8 cellular contexts compared by ENCODE assay signal in genomic region chr11:77411238-77411637, GRCh38.
DNase-seq lines count a peak whose midpoint lies in the region; ATAC-seq, FAIRE-seq and TF ChIP-seq lines count a peak whose summit lies in the region.

No MANE protein-coding gene starts in this region.

- H3K27me3 ChIP-seq in foreskin keratinocyte = no peaks in the 10 kb centered on the region
- H3K27me3 ChIP-seq in ovary = no peaks in the 10 kb centered on the region

- peaks cover 31% of the 10 kb centered on the region for H3K4me1 Mint-ChIP-seq in activated T-cell treated with anti-CD3 and anti-CD28 coated beads, Interleukin-2, amount 50 U/mL, for 4 hours (ENCODE audit: low read depth)

- H3K27ac ChIP-seq in foreskin keratinocyte (peak overlapping the region; percentile 9), ovary (peak overlapping the region; percentile 30 to 70)

- H3K4me3 Mint-ChIP-seq in activated T-cell treated with anti-CD3 and anti-CD28 coated beads, Interleukin-2, amount 50 U/mL, for 4 hours = peak overlapping the region; percentile 87

- H3K9me3 ChIP-seq in ovary = no peaks in the 10 kb centered on the region

- WGBS in ovary, 3 donors = 21 to 26% (median 25%) methylated on average over 5 of the region's 5 CpGs

- FAIRE-seq in RCC 7860 (lab: Jason Lieb, UNC) = no peak

- H3K4me3 ChIP-seq in Jurkat, Clone E6-1 (ENCODE audit: low read length) = peak overlapping the region; percentile 67
- H3K4me3 ChIP-seq in ovary = peak overlapping the region; percentile 48

- H3K36me3 ChIP-seq in ovary = no peaks in the 10 kb centered on the region

- no peak for TF ChIP-seq EP300 in ovary (IDR thresholded peaks at IDR 0.05)

- ATAC-seq in GM21576 (IDR thresholded peaks at IDR 0.05; ENCODE audit: unreplicated experiment) (peak; percentile 42), foreskin keratinocyte (peak; percentile 39)
- ATAC-seq in activated T-cell treated with anti-CD3 and anti-CD28 coated beads, Interleukin-2, amount 50 U/mL, for 4 hours = peak; percentile 47 to 54

- no peaks in the 10 kb centered on the region for H3K27me3 Mint-ChIP-seq in activated T-cell treated with anti-CD3 and anti-CD28 coated beads, Interleukin-2, amount 50 U/mL, for 4 hours (ENCODE audit: low read depth)

- no peaks in the 10 kb centered on the region for H3K36me3 Mint-ChIP-seq in activated T-cell treated with anti-CD3 and anti-CD28 coated beads, Interleukin-2, amount 50 U/mL, for 4 hours (ENCODE audit: insufficient read depth)

- intact Hi-C loops in ovary (cut with DNase I) = no loop called here

- TF ChIP-seq POLR2A in ovary (IDR thresholded peaks at IDR 0.05) = no peak

- TF ChIP-seq CTCF in foreskin keratinocyte (conservative IDR thresholded peaks at IDR 0.05) (no peak), ovary (IDR thresholded peaks at IDR 0.05) (no peak)

- DNase-seq in GM03348 (ENCODE audit: low spot score) = peak; percentile 53
- DNase-seq in Jurkat, Clone E6-1 (ENCODE audit: low read depth, low spot score) = no peak
- DNase-seq in activated T-cell treated with anti-CD3 and anti-CD28 coated beads, Interleukin-2, amount 50 U/mL, for 4 hours = peak; percentile 10
- peak in 1 of 2 donors; percentile 3 for DNase-seq in foreskin keratinocyte
- peak in 4 of 5 donors; percentile 12 to 28 (median 20) for DNase-seq in ovary
- no peak for DNase-seq in RCC 7860 (ENCODE audit: low spot score)
- no peak for DNase-seq in SHP77 treated with DMSO at 0.1 percent for 48 hours (lab: John Stamatoyannopoulos, UW)

- no peaks in the 10 kb centered on the region for H3K9me3 Mint-ChIP-seq in activated T-cell treated with anti-CD3 and anti-CD28 coated beads, Interleukin-2, amount 50 U/mL, for 4 hours

- peaks cover 15% of the 10 kb centered on the region for H3K4me1 ChIP-seq in foreskin keratinocyte
- peaks cover 4% of the 10 kb centered on the region for H3K4me1 ChIP-seq in ovary (ENCODE audit: insufficient read depth)

Comparison
In these comparisons a context has a peak if more than half of its experiments do, and no peak if none do; other contexts are left out.
1. DNase-seq: peak in GM03348 (single experiment), activated T-cell treated with anti-CD3 and anti-CD28 coated beads, Interleukin-2, amount 50 U/mL, for 4 hours (single experiment) and ovary (4 of 5); none in Jurkat, Clone E6-1 (single experiment), RCC 7860 (single experiment) and SHP77 treated with DMSO at 0.1 percent for 48 hours (single experiment).
2. Peak in every context shown above with its lines, with median percentiles within 50 percentile points of each other: ATAC-seq.